ENCODE assay signal across 1 cellular context in the genomic region with DNA sequence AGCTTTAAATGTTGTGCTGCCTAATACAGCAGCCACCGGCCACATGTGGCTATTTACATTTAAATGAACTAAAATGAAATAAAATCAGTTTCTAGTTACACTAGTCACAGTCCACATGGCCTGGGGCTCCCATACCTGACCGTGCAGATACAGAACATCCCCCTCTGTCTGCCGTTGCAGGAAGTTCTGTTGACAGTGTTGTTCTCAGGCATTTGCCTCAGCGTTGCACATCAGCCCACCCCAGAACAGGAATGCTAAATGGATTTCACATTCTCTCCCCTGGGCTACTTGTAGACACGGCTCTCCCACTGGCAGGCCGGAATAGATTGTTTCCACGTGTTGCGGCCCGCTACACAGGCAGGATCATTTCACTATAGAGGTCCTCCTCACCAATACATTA.
TF ChIP-seq lines count a peak whose summit lies in the region.

No MANE protein-coding gene starts in this region.

TF ChIP-seq in SK-N-SH, 30 proteins besides CTCF, POLR2A, EP300 and RAD21 (continued from another document):
- TF ChIP-seq, protein P1, sequence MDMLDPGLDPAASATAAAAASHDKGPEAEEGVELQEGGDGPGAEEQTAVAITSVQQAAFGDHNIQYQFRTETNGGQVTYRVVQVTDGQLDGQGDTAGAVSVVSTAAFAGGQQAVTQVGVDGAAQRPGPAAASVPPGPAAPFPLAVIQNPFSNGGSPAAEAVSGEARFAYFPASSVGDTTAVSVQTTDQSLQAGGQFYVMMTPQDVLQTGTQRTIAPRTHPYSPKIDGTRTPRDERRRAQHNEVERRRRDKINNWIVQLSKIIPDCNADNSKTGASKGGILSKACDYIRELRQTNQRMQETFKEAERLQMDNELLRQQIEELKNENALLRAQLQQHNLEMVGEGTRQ (IDR thresholded peaks at IDR 0.05; ENCODE audit: borderline replicate concordance, low read depth, low read length) = no peak
- TF ChIP-seq, protein P2, sequence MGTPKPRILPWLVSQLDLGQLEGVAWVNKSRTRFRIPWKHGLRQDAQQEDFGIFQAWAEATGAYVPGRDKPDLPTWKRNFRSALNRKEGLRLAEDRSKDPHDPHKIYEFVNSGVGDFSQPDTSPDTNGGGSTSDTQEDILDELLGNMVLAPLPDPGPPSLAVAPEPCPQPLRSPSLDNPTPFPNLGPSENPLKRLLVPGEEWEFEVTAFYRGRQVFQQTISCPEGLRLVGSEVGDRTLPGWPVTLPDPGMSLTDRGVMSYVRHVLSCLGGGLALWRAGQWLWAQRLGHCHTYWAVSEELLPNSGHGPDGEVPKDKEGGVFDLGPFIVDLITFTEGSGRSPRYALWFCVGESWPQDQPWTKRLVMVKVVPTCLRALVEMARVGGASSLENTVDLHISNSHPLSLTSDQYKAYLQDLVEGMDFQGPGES (IDR thresholded peaks at IDR 0.05; ENCODE audit: low read depth, low read length) = no peak
- TF ChIP-seq, protein P3, sequence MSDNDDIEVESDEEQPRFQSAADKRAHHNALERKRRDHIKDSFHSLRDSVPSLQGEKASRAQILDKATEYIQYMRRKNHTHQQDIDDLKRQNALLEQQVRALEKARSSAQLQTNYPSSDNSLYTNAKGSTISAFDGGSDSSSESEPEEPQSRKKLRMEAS (IDR thresholded peaks at IDR 0.05; ENCODE audit: low read depth) = no peak
- TF ChIP-seq CHD2 (IDR thresholded peaks at IDR 0.05; ENCODE audit: low read length, partially characterized antibody) (no peak), TEAD4 (IDR thresholded peaks at IDR 0.05; ENCODE audit: borderline replicate concordance, insufficient read depth) (no peak), EZH2phosphoT487 (IDR thresholded peaks at IDR 0.05; ENCODE audit: borderline replicate concordance, low read depth) (no peak), ZBTB33 (IDR thresholded peaks at IDR 0.05; ENCODE audit: borderline replicate concordance, low read depth) (no peak), GABPA (IDR thresholded peaks at IDR 0.05; ENCODE audit: low read depth) (no peak)
